9 cellular contexts compared by ENCODE assay signal in the genomic region with DNA sequence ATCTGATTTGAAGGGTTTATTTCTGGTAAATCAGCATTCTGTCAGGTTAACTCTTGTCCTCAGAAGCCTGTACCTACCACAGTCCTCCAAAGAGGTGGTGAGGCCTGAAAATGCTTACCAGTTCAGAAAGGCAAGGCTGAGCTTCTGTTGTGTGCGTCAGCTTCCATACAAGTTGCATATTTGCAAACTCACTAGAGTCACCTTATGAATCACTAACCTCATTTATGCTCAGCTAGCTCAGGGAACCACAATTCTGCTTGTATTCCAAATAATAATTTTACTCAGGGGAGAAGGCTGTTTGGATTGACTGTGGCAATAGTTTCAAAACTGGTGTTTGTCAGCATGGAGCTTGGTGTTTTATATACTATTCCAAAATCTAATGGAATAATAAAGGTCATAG.
DNase-seq lines count a peak whose midpoint lies in the region; ATAC-seq and TF ChIP-seq lines count a peak whose summit lies in the region.
"Had no signal": no experiment of that assay in that cellular context is flagged by ENCODE, and none has a peak within 500 bp of the region (broad histone marks: within the 10 kb centered on the region; RNA-seq: fewer than 3 reads in every experiment).

No MANE protein-coding gene starts in this region.

- DNase-seq in HFFc6 (peak; percentile 65), foreskin fibroblast (peak; percentile 74 to 84), stromal cell of bone marrow (ENCODE audit: low read depth) (peak; percentile 96), anterior cingulate cortex (lab: John Stamatoyannopoulos, UW) (no peak)
- no peak for DNase-seq in activated T-helper 1 cell treated with anti-CD3 and anti-CD28 coated beads, Interleukin-12 subunit alpha, Interleukin-12 subunit beta, Interleukin-2, Interleukin-4 antibody, amounts not matched to agents 30 ng/mL and 10 ng/mL and 1 ng/mL, durations not matched to agents 14 hours and 24 hours and 36 hours (ENCODE audit: low spot score)

- peak overlapping the region; percentile 40; the same call in 1 of the 2 replicates for H3K27ac Mint-ChIP-seq in HFFc6
- no peak overlapping the region for H3K27ac Mint-ChIP-seq in activated T-helper 17 cell treated with anti-CD3 and anti-CD28 coated beads, Interleukin-2, amount 50 U/mL, for 72 hours
- no peak overlapping the region for H3K27ac Mint-ChIP-seq in activated T-helper 1 cell treated with anti-CD3 and anti-CD28 coated beads, Interleukin-12 subunit alpha, Interleukin-12 subunit beta, Interleukin-2, Interleukin-4 antibody, amounts not matched to agents 30 ng/mL and 10 ng/mL and 1 ng/mL, durations not matched to agents 14 hours and 24 hours and 36 hours
- H3K27ac Mint-ChIP-seq: IgD-negative memory B cell had no signal

- no peak overlapping the region for H3K4me3 ChIP-seq in foreskin fibroblast (ENCODE audit: low read depth in 1 of 2, low read length in 2 of 2)

- peaks cover 35% of the 10 kb centered on the region for H3K4me1 Mint-ChIP-seq in HFFc6 (ENCODE audit: low read depth)
- no peaks in the 10 kb centered on the region for H3K4me1 Mint-ChIP-seq in activated T-helper 17 cell treated with anti-CD3 and anti-CD28 coated beads, Interleukin-2, amount 50 U/mL, for 72 hours
- H3K4me1 Mint-ChIP-seq in activated T-helper 1 cell treated with anti-CD3 and anti-CD28 coated beads, Interleukin-12 subunit alpha, Interleukin-12 subunit beta, Interleukin-2, Interleukin-4 antibody, amounts not matched to agents 30 ng/mL and 10 ng/mL and 1 ng/mL, durations not matched to agents 14 hours and 24 hours and 36 hours (ENCODE audit: low read depth): no peaks in the 10 kb centered on the region
- H3K4me1 Mint-ChIP-seq: IgD-negative memory B cell had no signal

- H3K27me3 Mint-ChIP-seq in HFFc6 (ENCODE audit: insufficient read depth): no peaks in the 10 kb centered on the region
- H3K27me3 Mint-ChIP-seq in activated T-helper 17 cell treated with anti-CD3 and anti-CD28 coated beads, Interleukin-2, amount 50 U/mL, for 72 hours: peaks cover 18% of the 10 kb centered on the region
- no peaks in the 10 kb centered on the region for H3K27me3 Mint-ChIP-seq in activated T-helper 1 cell treated with anti-CD3 and anti-CD28 coated beads, Interleukin-12 subunit alpha, Interleukin-12 subunit beta, Interleukin-2, Interleukin-4 antibody, amounts not matched to agents 30 ng/mL and 10 ng/mL and 1 ng/mL, durations not matched to agents 14 hours and 24 hours and 36 hours (ENCODE audit: insufficient read depth)

- no peaks in the 10 kb centered on the region for H3K9me3 Mint-ChIP-seq in HFFc6
- peaks cover 8% of the 10 kb centered on the region for H3K9me3 Mint-ChIP-seq in activated T-helper 17 cell treated with anti-CD3 and anti-CD28 coated beads, Interleukin-2, amount 50 U/mL, for 72 hours
- H3K9me3 Mint-ChIP-seq in activated T-helper 1 cell treated with anti-CD3 and anti-CD28 coated beads, Interleukin-12 subunit alpha, Interleukin-12 subunit beta, Interleukin-2, Interleukin-4 antibody, amounts not matched to agents 30 ng/mL and 10 ng/mL and 1 ng/mL, durations not matched to agents 14 hours and 24 hours and 36 hours: peaks cover 4% of the 10 kb centered on the region
- H3K9me3 Mint-ChIP-seq: nephron had no signal

- H3K36me3 Mint-ChIP-seq in HFFc6 (ENCODE audit: low read depth): peaks cover 36% of the 10 kb centered on the region
- no peaks in the 10 kb centered on the region for H3K36me3 Mint-ChIP-seq in activated T-helper 17 cell treated with anti-CD3 and anti-CD28 coated beads, Interleukin-2, amount 50 U/mL, for 72 hours (ENCODE audit: low read depth)
- peaks cover 2% of the 10 kb centered on the region for H3K36me3 Mint-ChIP-seq in activated T-helper 1 cell treated with anti-CD3 and anti-CD28 coated beads, Interleukin-12 subunit alpha, Interleukin-12 subunit beta, Interleukin-2, Interleukin-4 antibody, amounts not matched to agents 30 ng/mL and 10 ng/mL and 1 ng/mL, durations not matched to agents 14 hours and 24 hours and 36 hours (ENCODE audit: low read depth)
- H3K36me3 Mint-ChIP-seq: IgD-negative memory B cell had no signal

- intact Hi-C loops in activated T-helper 1 cell treated with anti-CD3 and anti-CD28 coated beads, Interleukin-12 subunit alpha, Interleukin-12 subunit beta, Interleukin-2, Interleukin-4 antibody, amounts not matched to agents 30 ng/mL and 10 ng/mL and 1 ng/mL, durations not matched to agents 14 hours and 24 hours and 36 hours (cut with micrococcal nuclease): loop anchor here (2.0 kb wide), 1 partner anchor 52 kb away; no protein-coding TSS in a partner anchor

- TF ChIP-seq CTCF in HFFc6 (IDR thresholded peaks at IDR 0.05) (no peak), foreskin fibroblast (IDR thresholded peaks at IDR 0.05; ENCODE audit: low read depth, low read length) (no peak)

- no peak overlapping the region for H3K4me3 Mint-ChIP-seq in HFFc6
- H3K4me3 Mint-ChIP-seq in activated T-helper 17 cell treated with anti-CD3 and anti-CD28 coated beads, Interleukin-2, amount 50 U/mL, for 72 hours: no peak overlapping the region
- H3K4me3 Mint-ChIP-seq in activated T-helper 1 cell treated with anti-CD3 and anti-CD28 coated beads, Interleukin-12 subunit alpha, Interleukin-12 subunit beta, Interleukin-2, Interleukin-4 antibody, amounts not matched to agents 30 ng/mL and 10 ng/mL and 1 ng/mL, durations not matched to agents 14 hours and 24 hours and 36 hours: no peak overlapping the region
- H3K4me3 Mint-ChIP-seq: IgD-negative memory B cell, nephron had no signal

- peak; percentile 90 for ATAC-seq in activated T-helper 17 cell treated with anti-CD3 and anti-CD28 coated beads, Interleukin-2, amount 50 U/mL, for 72 hours (replicated peaks)
- ATAC-seq in HG02840 (IDR thresholded peaks at IDR 0.05; ENCODE audit: low FRiP score, unreplicated experiment): no peak

Comparison
In these comparisons a context has a peak if more than half of its experiments do, and no peak if none do; other contexts are left out.
1. DNase-seq: peak in HFFc6 (single experiment), foreskin fibroblast (2 of 2) and stromal cell of bone marrow (single experiment); none in activated T-helper 1 cell treated with anti-CD3 and anti-CD28 coated beads, Interleukin-12 subunit alpha, Interleukin-12 subunit beta, Interleukin-2, Interleukin-4 antibody, amounts not matched to agents 30 ng/mL and 10 ng/mL and 1 ng/mL, durations not matched to agents 14 hours and 24 hours and 36 hours (single experiment) and anterior cingulate cortex (0 of 58).